In the genomic region with DNA sequence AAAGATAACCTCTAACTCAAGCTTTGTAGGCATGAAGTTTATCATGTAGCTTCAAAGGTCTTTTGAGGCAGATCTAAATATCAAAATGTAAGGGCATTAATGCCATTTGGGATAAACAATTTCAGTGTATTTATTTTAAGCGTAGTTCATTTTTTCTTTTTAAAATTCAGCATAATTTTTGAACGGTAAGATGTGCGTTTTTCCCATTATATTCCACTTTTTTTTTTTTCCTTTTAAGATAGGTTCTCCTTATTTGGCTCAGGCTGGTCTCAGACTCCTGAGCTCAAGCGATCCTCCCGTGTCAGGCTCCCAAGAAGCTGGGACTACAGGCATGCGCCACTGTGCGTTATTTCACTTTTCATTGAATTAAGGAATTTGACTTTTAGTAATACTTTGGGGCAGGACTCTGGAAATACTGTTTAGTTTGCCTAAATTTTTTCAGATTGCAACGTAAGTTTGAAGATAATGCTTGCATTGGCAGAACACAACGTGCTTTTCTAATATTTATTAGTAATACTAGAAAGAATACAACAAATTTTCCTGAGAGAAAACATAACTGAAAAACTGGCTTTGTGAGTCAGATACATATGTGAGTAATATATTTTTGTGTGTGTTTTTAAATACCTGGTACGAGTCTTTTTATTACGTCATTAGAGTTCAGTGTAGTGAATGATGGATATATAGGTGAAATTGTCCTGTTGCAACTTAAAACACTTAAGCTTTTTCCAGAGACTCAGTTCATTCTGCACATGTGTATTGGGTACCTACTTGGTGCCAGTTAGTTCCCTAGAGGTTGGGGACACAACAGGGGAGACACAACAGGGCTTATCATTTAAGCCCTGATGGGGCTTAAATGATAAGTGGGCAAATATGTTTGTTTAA, we compare ENCODE assay signal across 9 cellular contexts. TPM values are rescaled to one million over a fixed set of nuclear protein-coding genes. Genes with fewer than 3 reads are reported as not detected.
DNase-seq lines count a peak whose midpoint lies in the region; ATAC-seq, FAIRE-seq and TF ChIP-seq lines count a peak whose summit lies in the region.
"Had no signal": no experiment of that assay in that cellular context is flagged by ENCODE, and none has a peak within 500 bp of the region (broad histone marks: within the 10 kb centered on the region; RNA-seq: fewer than 3 reads in every experiment).

No MANE protein-coding gene starts in this region.

- no peak for DNase-seq in RCC 7860 (ENCODE audit: low spot score)
- DNase-seq in erythroblast (lab: John Stamatoyannopoulos, UW): peak; percentile 17 to 51
- DNase-seq in pancreas: no peak
- no peak for DNase-seq in NCI-H187 treated with DMSO at 0.1 percent for 48 hours (lab: John Stamatoyannopoulos, UW)
- no peak for DNase-seq in amniotic stem cell (lab: John Stamatoyannopoulos, UW)
- DNase-seq in activated CD4-positive, alpha-beta memory T cell treated with anti-CD3 and anti-CD28 coated beads, Interleukin-2, amount 10 ng/mL, durations not matched to agents 7 days and 5 days: no peak
- DNase-seq: NCI-H146 had no signal

- ATAC-seq in pancreas: no peak
- no peak for ATAC-seq in GM18870 (IDR thresholded peaks at IDR 0.05; ENCODE audit: unreplicated experiment)

- no peak overlapping the region for H3K4me3 Mint-ChIP-seq in activated CD4-positive, alpha-beta memory T cell treated with anti-CD3 and anti-CD28 coated beads, Interleukin-2, amount 10 ng/mL, durations not matched to agents 7 days and 5 days

- no peak for TF ChIP-seq CTCF in pancreas (IDR thresholded peaks at IDR 0.05)

- POLR2A ChIA-PET in activated CD4-positive, alpha-beta memory T cell treated with anti-CD3 and anti-CD28 coated beads, Interleukin-2, amount 10 ng/mL, durations not matched to agents 7 days and 5 days (lab: Charles Lee): no interaction called here

- no peak for TF ChIP-seq POLR2A in erythroblast (IDR thresholded peaks at IDR 0.05; ENCODE audit: low read length)

- peaks cover 4% of the 10 kb centered on the region for H3K9me3 Mint-ChIP-seq in activated CD4-positive, alpha-beta memory T cell treated with anti-CD3 and anti-CD28 coated beads, Interleukin-2, amount 10 ng/mL, durations not matched to agents 7 days and 5 days

- H3K4me1 ChIP-seq in pancreas: peaks cover 0 to 14% (median 7%) of the 10 kb centered on the region in 3 donors

- no peaks in the 10 kb centered on the region for H3K27me3 ChIP-seq in pancreas

- no peaks in the 10 kb centered on the region for H3K36me3 ChIP-seq in pancreas

- FAIRE-seq in RCC 7860 (lab: Jason Lieb, UNC) (peak; percentile 38), pancreas (lab: Jason Lieb, UNC) (peak; percentile 54)

- peaks cover 32% of the 10 kb centered on the region for H3K27me3 Mint-ChIP-seq in activated CD4-positive, alpha-beta memory T cell treated with anti-CD3 and anti-CD28 coated beads, Interleukin-2, amount 10 ng/mL, durations not matched to agents 7 days and 5 days

- H3K27ac Mint-ChIP-seq in activated CD4-positive, alpha-beta memory T cell treated with anti-CD3 and anti-CD28 coated beads, Interleukin-2, amount 10 ng/mL, durations not matched to agents 7 days and 5 days: no peak overlapping the region

- no peaks in the 10 kb centered on the region for H3K36me3 Mint-ChIP-seq in activated CD4-positive, alpha-beta memory T cell treated with anti-CD3 and anti-CD28 coated beads, Interleukin-2, amount 10 ng/mL, durations not matched to agents 7 days and 5 days (ENCODE audit: low read depth)

- peaks cover 10% of the 10 kb centered on the region for H3K4me1 Mint-ChIP-seq in activated CD4-positive, alpha-beta memory T cell treated with anti-CD3 and anti-CD28 coated beads, Interleukin-2, amount 10 ng/mL, durations not matched to agents 7 days and 5 days

- H3K27ac ChIP-seq in pancreas: peak overlapping the region in 3 of 4 donors; percentile 24 to 98 (median 97)

- 10 to 12% methylated on average over 11 of the region's 11 CpGs for WGBS in pancreas, 2 donors

- CTCF ChIA-PET in activated CD4-positive, alpha-beta memory T cell treated with anti-CD3 and anti-CD28 coated beads, Interleukin-2, amount 10 ng/mL, durations not matched to agents 7 days and 5 days (lab: Charles Lee): interaction anchor here (1.5 kb wide), 1 partner anchor 26 kb away, joined by 6 read pairs; no protein-coding TSS in a partner anchor

- no peaks in the 10 kb centered on the region for H3K9me3 ChIP-seq in pancreas

- intact Hi-C loops in pancreas (cut with DNase I): no loop called here

- H3K4me3 ChIP-seq in GM08714 (ENCODE audit: low read length) (peak overlapping the region; percentile 54), pancreas (peak overlapping the region in 2 of 4 donors; percentile 89 to 94)

RNA-seq across cellular contexts. Expression of a gene that starts 2.2 kb away (rescaled TPM):
- 10 to 100 TPM in 3 of 6 donors, 1 to 10 TPM in 3; 5.0 to 11.6 (median 8.9) TPM for total RNA-seq in pancreas
- polyA plus RNA-seq in pancreas: 1 to 10 TPM; 1.9 to 5.0 TPM
- 1 to 10 TPM; 2.2 to 3.0 TPM for total RNA-seq in activated CD4-positive, alpha-beta memory T cell treated with anti-CD3 and anti-CD28 coated beads, Interleukin-2, amount 10 ng/mL, durations not matched to agents 7 days and 5 days

Comparison
In these comparisons a context has a peak if more than half of its experiments do, and no peak if none do; other contexts are left out.
1. DNase-seq: peak in erythroblast (2 of 2); none in RCC 7860 (single experiment), pancreas (0 of 6), NCI-H187 treated with DMSO at 0.1 percent for 48 hours (single experiment), amniotic stem cell (single experiment) and activated CD4-positive, alpha-beta memory T cell treated with anti-CD3 and anti-CD28 coated beads, Interleukin-2, amount 10 ng/mL, durations not matched to agents 7 days and 5 days (single experiment).